Comparison of ENCODE assay signal across 15 cellular contexts in genomic region chr15:57540736-57541135, GRCh38. TPM values are rescaled to one million over a fixed set of nuclear protein-coding genes. Genes with fewer than 3 reads are reported as not detected.
DNase-seq lines count a peak whose midpoint lies in the region; ATAC-seq and TF ChIP-seq lines count a peak whose summit lies in the region.
"Had no signal": no experiment of that assay in that cellular context is flagged by ENCODE, and none has a peak within 500 bp of the region (broad histone marks: within the 10 kb centered on the region; RNA-seq: fewer than 3 reads in every experiment).

No MANE protein-coding gene starts in this region.

- H3K27me3 ChIP-seq in cardiac muscle cell (no peaks in the 10 kb centered on the region), heart right ventricle (no peaks in the 10 kb centered on the region)

- ATAC-seq in heart right ventricle (no peak), GM21515 (IDR thresholded peaks at IDR 0.05; ENCODE audit: unreplicated experiment) (peak; percentile 72), HG03432 (IDR thresholded peaks at IDR 0.05; ENCODE audit: unreplicated experiment) (peak; percentile 82), GM21737 (IDR thresholded peaks at IDR 0.05; ENCODE audit: unreplicated experiment) (no peak)
- peak; percentile 81 for ATAC-seq in stimulated activated naive CD8-positive, alpha-beta T cell treated with anti-CD3 and anti-CD28 coated beads, Interleukin-15, amount 100 ng/mL, for 72 hours
- ATAC-seq: effector memory CD8-positive, alpha-beta T cell had no signal

- peak overlapping the region; percentile 46 for H3K27ac ChIP-seq in cardiac muscle cell
- no peak overlapping the region for H3K27ac ChIP-seq in heart right ventricle
- H3K27ac ChIP-seq: GM23248, left ventricle myocardium inferior had no signal

- intact Hi-C loops in heart right ventricle (cut with DNase I) = no loop called here
- intact Hi-C loops in lower leg skin (cut with DNase I; ENCODE audit: low total_unique reads) = no loop called here

- H3K4me1 ChIP-seq in cardiac muscle cell (ENCODE audit: low read depth) (no peaks in the 10 kb centered on the region), heart right ventricle (peaks cover 0 to 18% (median 6%) of the 10 kb centered on the region in 9 donors)

- H3K27ac Mint-ChIP-seq in stimulated activated naive CD8-positive, alpha-beta T cell treated with anti-CD3 and anti-CD28 coated beads, Interleukin-15, amount 100 ng/mL, for 72 hours = peak overlapping the region in 1 of 2 donors; percentile 35
- H3K27ac Mint-ChIP-seq: effector memory CD8-positive, alpha-beta T cell had no signal

- H3K9me3 Mint-ChIP-seq in stimulated activated naive CD8-positive, alpha-beta T cell treated with anti-CD3 and anti-CD28 coated beads, Interleukin-15, amount 100 ng/mL, for 72 hours = peaks cover 5 to 12% of the 10 kb centered on the region in 2 donors
- H3K9me3 Mint-ChIP-seq: effector memory CD8-positive, alpha-beta T cell had no signal

- DNase-seq in cardiac muscle cell (ENCODE audit: low read depth in 1 of 2, low spot score in 1 of 2) = no peak
- no peak for DNase-seq in heart right ventricle
- DNase-seq in stimulated activated naive CD8-positive, alpha-beta T cell treated with anti-CD3 and anti-CD28 coated beads, Interleukin-15, amount 100 ng/mL, for 72 hours = peak in 1 of 2 donors; percentile 18
- no peak for DNase-seq in AG08396 (ENCODE audit: low spot score)
- no peak for DNase-seq in lower leg skin (ENCODE audit: low spot score in 2 of 2)
- DNase-seq: AML-193; amygdala; effector memory CD8-positive, alpha-beta T cell; GM23248; left ventricle myocardium inferior; NCI-H1105; NCI-H748 treated with DMSO at 0.1 percent for 48 hours had no signal

- H3K9me3 ChIP-seq in cardiac muscle cell (ENCODE audit: low read depth) = no peaks in the 10 kb centered on the region
- H3K9me3 ChIP-seq in heart right ventricle = no peaks in the 10 kb centered on the region
- H3K9me3 ChIP-seq: left ventricle myocardium inferior had no signal

- WGBS in heart right ventricle, 2 donors = 80% methylated on average over 11 of the region's 11 CpGs
- WGBS in lower leg skin, 2 donors = 79 to 83% methylated on average over 11 of the region's 11 CpGs

- no peak for TF ChIP-seq POLR2A in lower leg skin (IDR thresholded peaks at IDR 0.05)

- H3K36me3 ChIP-seq in cardiac muscle cell = peaks cover 61% of the 10 kb centered on the region
- peaks cover 0 to 27% (median 0%) of the 10 kb centered on the region in 9 donors for H3K36me3 ChIP-seq in heart right ventricle
- H3K36me3 ChIP-seq: left ventricle myocardium inferior had no signal

- no peak overlapping the region for H3K4me3 Mint-ChIP-seq in stimulated activated naive CD8-positive, alpha-beta T cell treated with anti-CD3 and anti-CD28 coated beads, Interleukin-15, amount 100 ng/mL, for 72 hours
- H3K4me3 Mint-ChIP-seq: effector memory CD8-positive, alpha-beta T cell had no signal

- H3K4me1 Mint-ChIP-seq in stimulated activated naive CD8-positive, alpha-beta T cell treated with anti-CD3 and anti-CD28 coated beads, Interleukin-15, amount 100 ng/mL, for 72 hours = peaks cover 9% of the 10 kb centered on the region

- no peak overlapping the region for H3K4me3 ChIP-seq in cardiac muscle cell
- H3K4me3 ChIP-seq in heart right ventricle = no peak overlapping the region
- no peak overlapping the region for H3K4me3 ChIP-seq in lower leg skin (ENCODE audit: low read depth, poor library complexity, severe bottlenecking)
- H3K4me3 ChIP-seq: GM23248, left ventricle myocardium inferior had no signal

- peaks cover 20% of the 10 kb centered on the region for H3K27me3 Mint-ChIP-seq in stimulated activated naive CD8-positive, alpha-beta T cell treated with anti-CD3 and anti-CD28 coated beads, Interleukin-15, amount 100 ng/mL, for 72 hours

- TF ChIP-seq CTCF in cardiac muscle cell (IDR thresholded peaks at IDR 0.05; ENCODE audit: low read depth, low read length) = no peak
- no peak for TF ChIP-seq CTCF in heart right ventricle (IDR thresholded peaks at IDR 0.05)
- no peak for TF ChIP-seq CTCF in lower leg skin (IDR thresholded peaks at IDR 0.05)

RNA-seq across cellular contexts. Expression of gene MYZAP, which starts 51.0 kb away (rescaled TPM):
- total RNA-seq in cardiac muscle cell (103 and 143 TPM in 2 replicates), heart right ventricle (1,000 to 10,000 TPM in 4 of 10 donors, 100 to 1,000 TPM in 6; 505 to 1,280 (median 954) TPM), lower leg skin (10 to 100 TPM in 3 of 4 donors, 1 to 10 TPM in 1; 7.7 to 21.4 (median 19.4) TPM)
- polyA plus RNA-seq in cardiac muscle cell (175 and 230 TPM in 2 replicates), heart right ventricle (100 to 1,000 TPM; 197 to 303 TPM)
- total RNA-seq: GM23248 had no signal

Comparison
In these comparisons a context has a peak if more than half of its experiments do, and no peak if none do; other contexts are left out.
1. ATAC-seq: peak in GM21515 (single experiment), HG03432 (single experiment) and stimulated activated naive CD8-positive, alpha-beta T cell treated with anti-CD3 and anti-CD28 coated beads, Interleukin-15, amount 100 ng/mL, for 72 hours (single experiment); none in heart right ventricle (0 of 8) and GM21737 (single experiment).